27 cellular contexts compared by ENCODE assay signal in the genomic region with DNA sequence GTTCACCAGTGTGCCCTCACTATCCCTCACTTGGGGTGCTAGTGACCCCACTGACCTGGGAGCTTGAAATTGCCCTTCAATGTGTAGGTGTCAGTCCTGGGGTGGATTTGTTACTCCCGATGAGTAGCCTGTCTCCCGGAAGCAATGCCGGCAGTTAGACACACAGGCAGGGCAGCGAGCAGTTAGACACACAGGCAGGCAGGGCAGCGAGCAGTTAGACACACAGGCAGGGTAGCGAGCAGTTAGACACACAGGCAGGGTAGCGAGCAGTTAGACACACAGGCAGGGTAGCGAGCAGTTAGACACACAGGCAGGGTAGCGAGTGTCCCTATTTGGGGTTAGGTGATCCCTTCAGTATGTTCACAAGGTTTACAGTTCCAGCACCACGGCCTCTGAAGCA. TPM values are rescaled to one million over a fixed set of nuclear protein-coding genes. Genes with fewer than 3 reads are reported as not detected.
"Had no signal": no experiment of that assay in that cellular context is flagged by ENCODE, and none has a peak within 500 bp of the region (broad histone marks: within the 10 kb centered on the region; RNA-seq: fewer than 3 reads in every experiment).

No MANE protein-coding gene starts in this region.

- H3K27ac Mint-ChIP-seq: activated CD4-positive, alpha-beta T cell treated with anti-CD3 and anti-CD28 coated beads, Interleukin-2, amount 10 ng/mL, durations not matched to agents 24 days and 14 days; activated CD8-positive, alpha-beta memory T cell treated with anti-CD3 and anti-CD28 coated beads, Interleukin-2, amount 10 ng/mL, durations not matched to agents 7 days and 5 days; activated naive CD4-positive, alpha-beta T cell treated with anti-CD3 and anti-CD28 coated beads, Interleukin-2, amount 50 U/mL, for 24 hours; activated T-cell treated with anti-CD3 and anti-CD28 coated beads, Interleukin-2, amount 50 U/mL, for 24 hours; activated T-helper 1 cell treated with anti-CD3 and anti-CD28 coated beads, Interleukin-12 subunit alpha, Interleukin-12 subunit beta, Interleukin-2, Interleukin-4 antibody, amounts not matched to agents 30 ng/mL and 10 ng/mL and 1 ng/mL, durations not matched to agents 14 hours and 24 hours and 36 hours; T-helper 17 cell; WTC11 had no signal

- H3K4me3 ChIP-seq: breast epithelium, K562 had no signal

- H3K4me1 ChIP-seq: breast epithelium had no signal

- H3K27me3 ChIP-seq: breast epithelium had no signal

- DNase-seq: activated CD4-positive, alpha-beta T cell treated with anti-CD3 and anti-CD28 coated beads for 1 hour; activated CD4-positive, alpha-beta T cell treated with anti-CD3 and anti-CD28 coated beads, Interleukin-2, amount 10 ng/mL, durations not matched to agents 24 days and 14 days; activated CD4-positive, alpha-beta T cell treated with anti-CD3 and anti-CD28 coated beads, Interleukin-2, amount 50 U/mL, for 48 hours; activated CD8-positive, alpha-beta memory T cell treated with anti-CD3 and anti-CD28 coated beads, Interleukin-2, amount 10 ng/mL, durations not matched to agents 7 days and 5 days; activated gamma-delta T cell; activated T-cell treated with anti-CD3 and anti-CD28 coated beads, Interleukin-2, amount 50 U/mL, for 24 hours; aorta; Karpas-422; MM.1S; NCI-H1105; NCI-H1436; NCI-H1694 treated with DMSO at 0.1 percent for 48 hours; NCI-H2029 treated with DMSO at 0.1 percent for 48 hours; NCI-H345; NCI-H510A; NCI-H526 treated with DMSO at 0.1 percent for 48 hours; NCI-H82; SIG-M5; T-helper 17 cell; T-helper 9 cell had no signal

- H3K9me3 ChIP-seq: breast epithelium had no signal

- H3K36me3 Mint-ChIP-seq: activated CD8-positive, alpha-beta memory T cell treated with anti-CD3 and anti-CD28 coated beads, Interleukin-2, amount 10 ng/mL, durations not matched to agents 7 days and 5 days; activated naive CD4-positive, alpha-beta T cell treated with anti-CD3 and anti-CD28 coated beads, Interleukin-2, amount 50 U/mL, for 24 hours; WTC11 had no signal

- H3K27ac ChIP-seq: breast epithelium had no signal

- H3K4me3 Mint-ChIP-seq: activated CD4-positive, alpha-beta T cell treated with anti-CD3 and anti-CD28 coated beads, Interleukin-2, amount 10 ng/mL, durations not matched to agents 24 days and 14 days; activated CD8-positive, alpha-beta memory T cell treated with anti-CD3 and anti-CD28 coated beads, Interleukin-2, amount 10 ng/mL, durations not matched to agents 7 days and 5 days; activated naive CD4-positive, alpha-beta T cell treated with anti-CD3 and anti-CD28 coated beads, Interleukin-2, amount 50 U/mL, for 24 hours; activated T-cell treated with anti-CD3 and anti-CD28 coated beads, Interleukin-2, amount 50 U/mL, for 24 hours; activated T-helper 1 cell treated with anti-CD3 and anti-CD28 coated beads, Interleukin-12 subunit alpha, Interleukin-12 subunit beta, Interleukin-2, Interleukin-4 antibody, amounts not matched to agents 30 ng/mL and 10 ng/mL and 1 ng/mL, durations not matched to agents 14 hours and 24 hours and 36 hours; T-helper 17 cell; WTC11 had no signal

- H3K27me3 Mint-ChIP-seq: activated CD4-positive, alpha-beta T cell treated with anti-CD3 and anti-CD28 coated beads, Interleukin-2, amount 10 ng/mL, durations not matched to agents 24 days and 14 days; activated naive CD4-positive, alpha-beta T cell treated with anti-CD3 and anti-CD28 coated beads, Interleukin-2, amount 50 U/mL, for 24 hours had no signal

- H3K9me3 Mint-ChIP-seq: activated CD4-positive, alpha-beta T cell treated with anti-CD3 and anti-CD28 coated beads, Interleukin-2, amount 10 ng/mL, durations not matched to agents 24 days and 14 days; activated naive CD4-positive, alpha-beta T cell treated with anti-CD3 and anti-CD28 coated beads, Interleukin-2, amount 50 U/mL, for 24 hours; activated T-cell treated with anti-CD3 and anti-CD28 coated beads, Interleukin-2, amount 50 U/mL, for 24 hours; activated T-helper 1 cell treated with anti-CD3 and anti-CD28 coated beads, Interleukin-12 subunit alpha, Interleukin-12 subunit beta, Interleukin-2, Interleukin-4 antibody, amounts not matched to agents 30 ng/mL and 10 ng/mL and 1 ng/mL, durations not matched to agents 14 hours and 24 hours and 36 hours; WTC11 had no signal

- ATAC-seq: activated CD8-positive, alpha-beta memory T cell treated with anti-CD3 and anti-CD28 coated beads, Interleukin-2, amount 10 ng/mL, durations not matched to agents 7 days and 5 days; K562; T-helper 17 cell; WTC11 had no signal

- H3K4me1 Mint-ChIP-seq: activated CD4-positive, alpha-beta T cell treated with anti-CD3 and anti-CD28 coated beads, Interleukin-2, amount 10 ng/mL, durations not matched to agents 24 days and 14 days; activated naive CD4-positive, alpha-beta T cell treated with anti-CD3 and anti-CD28 coated beads, Interleukin-2, amount 50 U/mL, for 24 hours; T-helper 17 cell; WTC11 had no signal

- H3K36me3 ChIP-seq: breast epithelium had no signal

RNA-seq across cellular contexts. Expression of gene VWA2, which starts 44.0 kb away (rescaled TPM):
- total RNA-seq: activated CD4-positive, alpha-beta T cell treated with anti-CD3 and anti-CD28 coated beads, Interleukin-2, amount 10 ng/mL, durations not matched to agents 24 days and 14 days; activated CD8-positive, alpha-beta memory T cell treated with anti-CD3 and anti-CD28 coated beads, Interleukin-2, amount 10 ng/mL, durations not matched to agents 7 days and 5 days; activated T-helper 1 cell treated with anti-CD3 and anti-CD28 coated beads, Interleukin-12 subunit alpha, Interleukin-12 subunit beta, Interleukin-2, Interleukin-4 antibody, amounts not matched to agents 30 ng/mL and 10 ng/mL and 1 ng/mL, durations not matched to agents 14 hours and 24 hours and 36 hours; K562; OCI-LY7; RPMI7951; T-helper 17 cell had no signal
- polyA plus RNA-seq: K562 had no signal
